8 cellular contexts compared by ENCODE assay signal in the genomic region with DNA sequence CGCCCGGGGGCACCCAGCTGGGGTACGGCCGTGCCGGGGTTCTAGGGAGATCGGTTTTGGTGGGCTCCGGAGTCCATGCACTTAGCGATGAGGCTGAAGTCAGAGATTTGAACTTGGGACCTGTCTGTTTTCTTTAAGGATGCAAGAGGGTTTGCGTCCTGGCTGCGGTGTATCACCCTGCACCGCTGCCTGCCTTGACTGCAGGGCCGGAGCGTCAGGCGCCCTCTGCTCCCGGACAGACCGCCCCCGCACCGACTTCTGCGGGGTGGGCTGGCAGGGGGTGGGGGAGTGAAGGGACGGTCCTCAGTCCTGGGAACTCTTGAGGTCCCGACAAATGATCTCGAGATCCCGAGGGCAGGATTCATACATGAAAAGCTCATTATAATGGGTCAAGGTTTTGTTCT. TPM values are rescaled to one million over a fixed set of nuclear protein-coding genes. Genes with fewer than 3 reads are reported as not detected.
A peak's percentile ranks its signal among the peaks of the same experiment; 100 is the strongest.
DNase-seq lines count a peak whose midpoint lies in the region; ATAC-seq and TF ChIP-seq lines count a peak whose summit lies in the region.

No MANE protein-coding gene starts in this region.

- peak; percentile 42 for ATAC-seq in SK-N-SH treated with all-trans-retinoic acid at 6 μM for 48 hours
- ATAC-seq in GM19463 (IDR thresholded peaks at IDR 0.05; ENCODE audit: unreplicated experiment): no peak
- ATAC-seq in GM18873 (IDR thresholded peaks at IDR 0.05; ENCODE audit: low FRiP score, unreplicated experiment): no peak

- H3K27ac ChIP-seq in fibroblast of lung (ENCODE audit: insufficient read depth, low read length) (peak overlapping the region; percentile 84), ovary (peak overlapping the region; percentile 46 to 77)

- peak overlapping the region; percentile 99 for H2AFZ ChIP-seq in fibroblast of lung (ENCODE audit: low read length)

- H3K36me3 ChIP-seq in fibroblast of lung (ENCODE audit: control insufficient read depth, insufficient read depth, low read length) (peaks cover 10% of the 10 kb centered on the region), ovary (no peaks in the 10 kb centered on the region)

- H3K79me2 ChIP-seq in fibroblast of lung (ENCODE audit: control insufficient read depth, insufficient read depth, low read length): peaks cover 6% of the 10 kb centered on the region

- DNase-seq in stimulated activated CD4-positive, alpha-beta T cell treated with anti-CD3 and anti-CD28 coated beads, Interleukin-2, amount 100 ng/mL, for 24 hours: peak; percentile 30 to 36
- DNase-seq in stimulated activated CD4-positive, alpha-beta T cell treated with anti-CD3 and anti-CD28 coated beads, Interleukin-4, amount 100 ng/mL, for 24 hours: no peak
- peak in 1 of 2 donors; percentile 12 for DNase-seq in fibroblast of lung (ENCODE audit: low read depth in 2 of 2)
- DNase-seq in ovary: peak in 1 of 5 donors; percentile 41
- DNase-seq in NCI-H345 (lab: John Stamatoyannopoulos, UW): no peak

- peak overlapping the region; percentile 82 for H3K9ac ChIP-seq in fibroblast of lung (ENCODE audit: insufficient read depth, low read length)

- H3K27me3 ChIP-seq in fibroblast of lung (ENCODE audit: control insufficient read depth, insufficient read depth, low read length) (no peaks in the 10 kb centered on the region), ovary (no peaks in the 10 kb centered on the region)

- intact Hi-C loops in ovary (cut with DNase I): no loop called here

- TF ChIP-seq EP300 in ovary (IDR thresholded peaks at IDR 0.05): no peak

- H3K4me1 ChIP-seq in fibroblast of lung (ENCODE audit: control insufficient read depth, extremely low read depth, insufficient read depth, low read length): no peaks in the 10 kb centered on the region
- H3K4me1 ChIP-seq in ovary (ENCODE audit: insufficient read depth): peaks cover 3% of the 10 kb centered on the region

- no peaks in the 10 kb centered on the region for H4K20me1 ChIP-seq in fibroblast of lung (ENCODE audit: control insufficient read depth, extremely low read depth, insufficient read depth, low read length)

- H3K4me3 ChIP-seq in fibroblast of lung (replicated peaks in 1 of 4; ENCODE audit: control extremely low read depth in 1 of 4, insufficient read depth in 1 of 4, low read depth in 3 of 4, low read length in 4 of 4): peak overlapping the region; percentile 66 to 96 (median 88)
- H3K4me3 ChIP-seq in ovary: peak overlapping the region; percentile 62

- TF ChIP-seq CTCF in fibroblast of lung (conservative IDR thresholded peaks at IDR 0.05 in 1 of 2, IDR thresholded peaks at IDR 0.05 in 1 of 2; ENCODE audit: low read depth in 1 of 2, low read length in 2 of 2) (no peak), ovary (IDR thresholded peaks at IDR 0.05) (no peak)

- 1 to 3% (median 2%) methylated on average over 21 to 23 of the region's 23 CpGs for WGBS in ovary, 3 donors

- H3K4me2 ChIP-seq in fibroblast of lung (ENCODE audit: extremely low read depth, insufficient read depth, low read length): peak overlapping the region; percentile 86

- H3K9me3 ChIP-seq in fibroblast of lung (ENCODE audit: control insufficient read depth, insufficient read depth, low read depth, low read length) (no peaks in the 10 kb centered on the region), ovary (no peaks in the 10 kb centered on the region)

- TF ChIP-seq POLR2A in ovary (IDR thresholded peaks at IDR 0.05): no peak

TF ChIP-seq in SK-N-SH treated with all-trans-retinoic acid at 6 μM for 48 hours, 23 proteins besides CTCF, POLR2A, EP300 and RAD21:
- no peak for TF ChIP-seq ISL1 (CRISPR knock-in tag; IDR thresholded peaks at IDR 0.05)
TF ChIP-seq in SK-N-SH treated with all-trans-retinoic acid at 6 μM for 48 hours: peak in this region for 0.

RNA-seq across cellular contexts. Expression of a gene that starts 0.7 kb away (rescaled TPM):
- total RNA-seq in fibroblast of lung (7.7 and 11.6 TPM in 2 replicates), ovary (10 to 100 TPM in 5 of 7 donors, 1 to 10 TPM in 2; 3.9 to 23.3 (median 18.5) TPM)
- polyA plus RNA-seq in fibroblast of lung (10.6 and 10.9 TPM in 2 replicates), ovary (10 to 100 TPM in 1 of 2 donors, 1 to 10 TPM in 1; 9.4 to 27.9 TPM)
- 5.7 and 6.2 TPM in 2 replicates for polyA plus RNA-seq in fibroblast of lung (2012)
- 30.1 and 31.2 TPM in 2 replicates for polyA minus RNA-seq in fibroblast of lung (ENCODE audit: low replicate concordance)

RNA-seq across cellular contexts. Expression of a gene that starts 36.8 kb away (rescaled TPM):
- total RNA-seq in fibroblast of lung: not detected in 2 replicates
- polyA plus RNA-seq in fibroblast of lung: not detected in 2 replicates
- polyA plus RNA-seq in fibroblast of lung (2012): not detected in 2 replicates
- not detected in 2 replicates for polyA minus RNA-seq in fibroblast of lung (ENCODE audit: low replicate concordance)
- not detected for total RNA-seq in ovary
- not detected for polyA plus RNA-seq in ovary

RNA-seq across cellular contexts. Expression of a gene that starts 37.7 kb away (rescaled TPM):
- total RNA-seq in fibroblast of lung: not detected in 2 replicates
- not detected in 2 replicates for polyA plus RNA-seq in fibroblast of lung
- polyA plus RNA-seq in fibroblast of lung (2012): not detected in 2 replicates
- not detected in 2 replicates for polyA minus RNA-seq in fibroblast of lung (ENCODE audit: low replicate concordance)
- 10 to 100 TPM in 1 of 7 donors, 1 to 10 TPM in 1, under 1 TPM in 3, not detected in 2; 0.12 to 19.2 (median 0.57) TPM for total RNA-seq in ovary
- polyA plus RNA-seq in ovary: not detected

RNA-seq across cellular contexts. Expression of a gene that starts 44.3 kb away (rescaled TPM):
- total RNA-seq in fibroblast of lung (41.1 and 83.7 TPM in 2 replicates), ovary (10 to 100 TPM in 5 of 7 donors, 1 to 10 TPM in 2; 5.6 to 43.1 (median 12.1) TPM)
- polyA plus RNA-seq in fibroblast of lung (7.8 and 11.6 TPM in 2 replicates), ovary (10 to 100 TPM in 1 of 2 donors, 1 to 10 TPM in 1; 2.3 to 22.3 TPM)
- polyA plus RNA-seq in fibroblast of lung (2012): 16.7 and 19.7 TPM in 2 replicates
- polyA minus RNA-seq in fibroblast of lung (ENCODE audit: low replicate concordance): 3.4 and 4.5 TPM in 2 replicates

RNA-seq across cellular contexts. Expression of a gene that starts 50.2 kb away (rescaled TPM):
- total RNA-seq in fibroblast of lung (47.4 and 52.6 TPM in 2 replicates), ovary (10 to 100 TPM; 38.3 to 63.7 (median 54.0) TPM)
- polyA plus RNA-seq in fibroblast of lung (59.7 TPM in 2 replicates), ovary (10 to 100 TPM; 41.8 to 44.4 TPM)
- polyA plus RNA-seq in fibroblast of lung (2012): 47.8 and 51.0 TPM in 2 replicates
- polyA minus RNA-seq in fibroblast of lung (ENCODE audit: low replicate concordance): 2.4 and 2.6 TPM in 2 replicates

Comparison
In these comparisons a context has a peak if more than half of its experiments do, and no peak if none do; other contexts are left out.
1. DNase-seq: peak in stimulated activated CD4-positive, alpha-beta T cell treated with anti-CD3 and anti-CD28 coated beads, Interleukin-2, amount 100 ng/mL, for 24 hours (2 of 2); none in stimulated activated CD4-positive, alpha-beta T cell treated with anti-CD3 and anti-CD28 coated beads, Interleukin-4, amount 100 ng/mL, for 24 hours (single experiment) and NCI-H345 (single experiment).